23 cellular contexts compared by ENCODE assay signal in the genomic region with DNA sequence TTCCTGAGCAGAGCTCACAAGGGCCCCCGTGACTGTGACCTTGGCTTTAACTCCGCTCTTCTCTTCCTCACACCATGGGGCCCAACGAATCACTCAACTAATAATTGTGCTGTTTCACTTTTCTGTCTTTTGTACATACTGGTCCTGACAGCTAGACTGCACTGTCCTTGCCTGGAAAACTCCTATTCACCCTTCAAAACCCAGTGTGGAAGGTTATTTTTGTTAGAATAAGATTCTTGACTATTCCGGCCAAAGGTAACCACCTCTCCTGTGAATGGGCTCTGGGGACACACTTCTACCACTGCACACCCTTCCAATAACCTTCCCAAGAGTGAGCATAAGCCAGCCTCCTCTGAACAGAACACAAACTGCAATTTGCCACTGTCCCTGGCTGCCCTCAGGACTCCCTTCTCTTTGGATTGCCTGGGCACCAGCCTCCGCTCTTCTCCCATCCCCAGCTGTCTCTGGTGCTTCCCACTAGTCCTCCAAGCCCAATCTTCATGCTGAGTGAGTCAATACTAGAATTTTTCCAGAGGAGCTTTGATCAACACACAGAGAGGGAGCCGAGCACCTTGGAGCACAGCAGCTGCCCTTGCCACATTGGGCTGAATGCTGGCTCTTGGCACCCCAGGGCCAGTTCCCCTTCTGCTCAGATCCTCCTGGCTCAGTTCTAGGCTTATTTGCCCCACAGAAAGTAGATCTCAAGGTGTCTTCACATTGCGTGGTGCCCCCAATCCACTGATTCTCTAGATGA. TPM values are rescaled to one million over a fixed set of nuclear protein-coding genes. Genes with fewer than 3 reads are reported as not detected.
A peak's percentile ranks its signal among the peaks of the same experiment; 100 is the strongest.
DNase-seq lines count a peak whose midpoint lies in the region; TF ChIP-seq lines count a peak whose summit lies in the region.
"Had no signal": no experiment of that assay in that cellular context is flagged by ENCODE, and none has a peak within 500 bp of the region (broad histone marks: within the 10 kb centered on the region; RNA-seq: fewer than 3 reads in every experiment).

No MANE protein-coding gene starts in this region.

- 85 to 86% methylated on average over 5 to 7 of the region's 7 CpGs for WGBS in endodermal cell (ENCODE audit: insufficient coverage in 1 of 2, insufficient read length in 1 of 2), 2 experiments

- CTCF ChIA-PET in HEK293 (lab: Yijun Ruan, JAX), result interaction anchor here (0.6 to 1.3 kb wide), 6 partner anchors 37 to 384 kb away, joined by 3 to 6 read pairs (median 4); no protein-coding TSS in a partner anchor

- H3K36me3 Mint-ChIP-seq in endodermal cell (ENCODE audit: low read depth) (no peaks in the 10 kb centered on the region), osteocyte (ENCODE audit: unreplicated experiment) (no peaks in the 10 kb centered on the region)
- H3K36me3 Mint-ChIP-seq: mesothelial cell of epicardium; naive thymus-derived CD4-positive, alpha-beta T cell; stimulated activated memory B cell treated with anti-CD40 and anti-IgM and Interleukin-4, amounts not matched to agents 10 μg/mL and 1 μg/mL and 100 μg/mL, for 72 hours; type B pancreatic cell; WTC11 had no signal

- no peak overlapping the region for H3K27ac Mint-ChIP-seq in endodermal cell
- H3K27ac Mint-ChIP-seq in osteocyte (ENCODE audit: unreplicated experiment), result no peak overlapping the region
- H3K27ac Mint-ChIP-seq: activated CD4-positive, alpha-beta T cell treated with anti-CD3 and anti-CD28 coated beads, Interleukin-2, amount 10 ng/mL, durations not matched to agents 24 days and 14 days; mesothelial cell of epicardium; naive thymus-derived CD4-positive, alpha-beta T cell; stimulated activated memory B cell treated with anti-CD40 and anti-IgM and Interleukin-4, amounts not matched to agents 10 μg/mL and 1 μg/mL and 100 μg/mL, for 72 hours; type B pancreatic cell; WTC11 had no signal

- H3K9ac ChIP-seq in endodermal cell (ENCODE audit: extremely low read depth, low read length, poor library complexity, severe bottlenecking), result no peak overlapping the region

- H3K9me3 ChIP-seq in HEK293 (ENCODE audit: control insufficient read depth, insufficient read depth, low read depth, low read length) (no peaks in the 10 kb centered on the region), endodermal cell (ENCODE audit: control insufficient read depth, low read length) (no peaks in the 10 kb centered on the region)
- H3K9me3 ChIP-seq: adrenal gland, neutrophil, prostate gland had no signal

- H3K27me3 Mint-ChIP-seq in endodermal cell (ENCODE audit: insufficient read depth) (peaks cover 3% of the 10 kb centered on the region), osteocyte (ENCODE audit: unreplicated experiment) (peaks cover 18% of the 10 kb centered on the region)

- H3K36me3 ChIP-seq in HEK293 (ENCODE audit: control insufficient read depth in 2 of 2, insufficient read depth in 1 of 2, low read length in 2 of 2) (no peaks in the 10 kb centered on the region), endodermal cell (ENCODE audit: control insufficient read depth, insufficient read depth, low read length) (no peaks in the 10 kb centered on the region)
- H3K36me3 ChIP-seq: adrenal gland, neutrophil, prostate gland had no signal

- H3K27ac ChIP-seq in HEK293 (ENCODE audit: extremely low read depth, low read depth, low read length) (no peak overlapping the region), endodermal cell (ENCODE audit: low read depth, low read length) (no peak overlapping the region)
- H3K27ac ChIP-seq: adrenal gland, epithelial cell of prostate, neutrophil, prostate gland had no signal

- H3K4me3 Mint-ChIP-seq in endodermal cell (no peak overlapping the region), osteocyte (ENCODE audit: unreplicated experiment) (no peak overlapping the region)
- H3K4me3 Mint-ChIP-seq: mesothelial cell of epicardium; stimulated activated memory B cell treated with anti-CD40 and anti-IgM and Interleukin-4, amounts not matched to agents 10 μg/mL and 1 μg/mL and 100 μg/mL, for 72 hours; type B pancreatic cell had no signal

- H3K4me3 ChIP-seq in HEK293 (ENCODE audit: low read depth, low read length) (no peak overlapping the region), endodermal cell (ENCODE audit: low read length) (no peak overlapping the region)
- H3K4me3 ChIP-seq: adrenal gland, prostate gland had no signal

- DNase-seq in D341Med (ENCODE audit: low spot score) (peak; percentile 8), endodermal cell (peak; percentile 47), osteocyte (ENCODE audit: extremely low spot score, unreplicated experiment) (peak; percentile 63), NCI-H2029 treated with DMSO at 0.1 percent for 48 hours (lab: John Stamatoyannopoulos, UW) (no peak), NCI-H524 (lab: John Stamatoyannopoulos, UW) (no peak), NCI-H146 treated with DMSO at 0.1 percent for 48 hours (lab: John Stamatoyannopoulos, UW; ENCODE audit: unreplicated experiment) (no peak)
- DNase-seq: activated naive CD4-positive, alpha-beta T cell; C1 segment of cervical spinal cord; cerebellar nuclear complex; HCEC 1CT had no signal

- POLR2A ChIA-PET in HEK293 (lab: Yijun Ruan, JAX), result no interaction called here

- peaks cover 71% of the 10 kb centered on the region for H3K27me3 ChIP-seq in endodermal cell (ENCODE audit: control insufficient read depth, insufficient read depth, low read length, poor library complexity, severe bottlenecking)

- H3K4me1 Mint-ChIP-seq in endodermal cell (peaks cover 3% of the 10 kb centered on the region), osteocyte (ENCODE audit: unreplicated experiment) (peaks cover 2% of the 10 kb centered on the region)

- H3K9me3 Mint-ChIP-seq in endodermal cell (no peaks in the 10 kb centered on the region), osteocyte (ENCODE audit: unreplicated experiment) (no peaks in the 10 kb centered on the region)
- H3K9me3 Mint-ChIP-seq: activated CD4-positive, alpha-beta T cell treated with anti-CD3 and anti-CD28 coated beads, Interleukin-2, amount 10 ng/mL, durations not matched to agents 24 days and 14 days; mesothelial cell of epicardium; stimulated activated memory B cell treated with anti-CD40 and anti-IgM and Interleukin-4, amounts not matched to agents 10 μg/mL and 1 μg/mL and 100 μg/mL, for 72 hours; type B pancreatic cell; WTC11 had no signal

- no peaks in the 10 kb centered on the region for H3K4me1 ChIP-seq in HEK293 (ENCODE audit: control insufficient read depth, insufficient read depth, low read length)
- no peaks in the 10 kb centered on the region for H3K4me1 ChIP-seq in endodermal cell (ENCODE audit: control insufficient read depth, insufficient read depth, low read length)
- H3K4me1 ChIP-seq: prostate gland had no signal

- TF ChIP-seq CTCF in HEK293 (tag by site-specific recombination; IDR thresholded peaks at IDR 0.05) (no peak), endodermal cell (conservative IDR thresholded peaks at IDR 0.05) (no peak), osteocyte (IDR thresholded peaks at IDR 0.05) (no peak)

TF ChIP-seq in HEK293, 187 proteins besides CTCF, POLR2A, EP300 and RAD21:
- TF ChIP-seq ZNF16 (tag by site-specific recombination; IDR thresholded peaks at IDR 0.05; ENCODE audit: low read depth), result no peak
- TF ChIP-seq ZFP3 (tag by site-specific recombination; IDR thresholded peaks at IDR 0.05; ENCODE audit: low read depth), result peak; percentile 83

RNA-seq across cellular contexts. Expression of a gene that starts 2.1 kb away (rescaled TPM):
- total RNA-seq in endodermal cell (1 to 10 TPM; 4.5 to 5.6 TPM), osteocyte (not detected in 2 replicates)
- 0.85 TPM for polyA plus RNA-seq in endodermal cell (2013, experiment 1 of 2)
- 0.66 TPM for polyA plus RNA-seq in endodermal cell (2013, experiment 2 of 2)
- total RNA-seq: activated CD4-positive, alpha-beta T cell treated with anti-CD3 and anti-CD28 coated beads, Interleukin-2, amount 10 ng/mL, durations not matched to agents 24 days and 14 days; HepG2; T-helper 1 cell treated with Interleukin-12 subunit alpha and Interleukin-12 subunit beta and Interleukin-4 antibody, amounts not matched to agents 30 ng/mL and 1 ng/mL, for 36 hours had no signal
- polyA plus RNA-seq: naive thymus-derived CD4-positive, alpha-beta T cell had no signal

Comparison
In these comparisons a context has a peak if more than half of its experiments do, and no peak if none do; other contexts are left out.
1. DNase-seq: peak in D341Med (single experiment), endodermal cell (single experiment) and osteocyte (single experiment); none in NCI-H2029 treated with DMSO at 0.1 percent for 48 hours (single experiment), NCI-H524 (0 of 2) and NCI-H146 treated with DMSO at 0.1 percent for 48 hours (single experiment).